37 cellular contexts compared by ENCODE assay signal in genomic region chr10:103198648-103199047, GRCh38. TPM values are rescaled to one million over a fixed set of nuclear protein-coding genes. Genes with fewer than 3 reads are reported as not detected.
"Had no signal": no experiment of that assay in that cellular context is flagged by ENCODE, and none has a peak within 500 bp of the region (broad histone marks: within the 10 kb centered on the region; RNA-seq: fewer than 3 reads in every experiment).

No MANE protein-coding gene starts in this region.

- H3K27me3 Mint-ChIP-seq: activated CD4-positive, alpha-beta memory T cell treated with anti-CD3 and anti-CD28 coated beads, Interleukin-2, amount 10 ng/mL, durations not matched to agents 7 days and 5 days; activated T-helper 17 cell treated with anti-CD3 and anti-CD28 coated beads, Interleukin-2, amount 50 U/mL, for 72 hours had no signal

- H3K27ac Mint-ChIP-seq: activated CD4-positive, alpha-beta memory T cell treated with anti-CD3 and anti-CD28 coated beads, Interleukin-2, amount 10 ng/mL, durations not matched to agents 7 days and 5 days; activated CD8-positive, alpha-beta memory T cell treated with anti-CD3 and anti-CD28 coated beads, Interleukin-2, amount 10 ng/mL, durations not matched to agents 7 days and 5 days; activated naive CD8-positive, alpha-beta T cell treated with anti-CD3 and anti-CD28 coated beads for 36 hours; activated T-cell treated with anti-CD3 and anti-CD28 coated beads, Interleukin-2, amount 50 U/mL, for 72 hours had no signal

- H2AFZ ChIP-seq: PC-9 had no signal

- ATAC-seq: activated CD8-positive, alpha-beta memory T cell treated with anti-CD3 and anti-CD28 coated beads, Interleukin-2, amount 10 ng/mL, durations not matched to agents 7 days and 5 days; activated T-cell treated with anti-CD3 and anti-CD28 coated beads, Interleukin-2, amount 50 U/mL, for 72 hours; activated T-helper 17 cell treated with anti-CD3 and anti-CD28 coated beads, Interleukin-2, amount 50 U/mL, for 72 hours had no signal

- H3K27ac ChIP-seq: brain microvascular endothelial cell, PC-9, WERI-Rb-1 had no signal

- H3K9me3 Mint-ChIP-seq: activated CD4-positive, alpha-beta memory T cell treated with anti-CD3 and anti-CD28 coated beads, Interleukin-2, amount 10 ng/mL, durations not matched to agents 7 days and 5 days; activated naive CD8-positive, alpha-beta T cell treated with anti-CD3 and anti-CD28 coated beads for 36 hours; activated T-cell treated with anti-CD3 and anti-CD28 coated beads, Interleukin-2, amount 50 U/mL, for 72 hours; activated T-helper 17 cell treated with anti-CD3 and anti-CD28 coated beads, Interleukin-2, amount 50 U/mL, for 72 hours had no signal

- H3K36me3 ChIP-seq: brain microvascular endothelial cell, WERI-Rb-1 had no signal

- H3K4me3 Mint-ChIP-seq: activated CD4-positive, alpha-beta memory T cell treated with anti-CD3 and anti-CD28 coated beads, Interleukin-2, amount 10 ng/mL, durations not matched to agents 7 days and 5 days; activated CD8-positive, alpha-beta memory T cell treated with anti-CD3 and anti-CD28 coated beads, Interleukin-2, amount 10 ng/mL, durations not matched to agents 7 days and 5 days; activated naive CD8-positive, alpha-beta T cell treated with anti-CD3 and anti-CD28 coated beads for 36 hours; activated T-cell treated with anti-CD3 and anti-CD28 coated beads, Interleukin-2, amount 50 U/mL, for 72 hours had no signal

- H3K36me3 Mint-ChIP-seq: activated CD8-positive, alpha-beta memory T cell treated with anti-CD3 and anti-CD28 coated beads, Interleukin-2, amount 10 ng/mL, durations not matched to agents 7 days and 5 days had no signal

- H3K27me3 ChIP-seq: brain microvascular endothelial cell had no signal

- H3K4me3 ChIP-seq: PC-9 had no signal

- DNase-seq: activated CD4-positive, alpha-beta memory T cell treated with anti-CD3 and anti-CD28 coated beads, Interleukin-2, amount 10 ng/mL, durations not matched to agents 7 days and 5 days; activated CD4-positive, alpha-beta T cell treated with anti-CD3 and anti-CD28 coated beads for 1 hour; activated CD4-positive, alpha-beta T cell treated with anti-CD3 and anti-CD28 coated beads for 48 hours; activated CD4-positive, CD25-positive, alpha-beta regulatory T cell; activated CD8-positive, alpha-beta memory T cell treated with anti-CD3 and anti-CD28 coated beads for 24 hours; activated CD8-positive, alpha-beta memory T cell treated with anti-CD3 and anti-CD28 coated beads, Interleukin-2, amount 10 ng/mL, durations not matched to agents 7 days and 5 days; activated CD8-positive, alpha-beta memory T cell treated with anti-CD3 and anti-CD28 coated beads, Interleukin-2, amount 50 U/mL, for 48 hours; activated effector memory CD4-positive, alpha-beta T cell treated with anti-CD3 and anti-CD28 coated beads, Interleukin-2, amount 50 U/mL, for 16 hours; activated naive CD4-positive, alpha-beta T cell; activated naive CD4-positive, alpha-beta T cell treated with anti-CD3 and anti-CD28 coated beads, Interleukin-2, amount 50 U/mL, for 16 hours; activated naive CD8-positive, alpha-beta T cell treated with anti-CD3 and anti-CD28 coated beads for 36 hours; activated T-cell treated with anti-CD3 and anti-CD28 coated beads, Interleukin-2, amount 50 U/mL, for 72 hours; amniotic stem cell; aorta; brain microvascular endothelial cell; central memory CD4-positive, alpha-beta T cell; NCI-H1092 treated with DMSO at 0.1 percent for 48 hours; NCI-H1417; NCI-H146; NCI-H187; NCI-H2029 treated with DMSO at 0.1 percent for 48 hours; NCI-H2107; NCI-H2171; NCI-H510A; NCI-H526; NCI-H748 treated with DMSO at 0.1 percent for 48 hours; NK-92 treated with Interleukin-12 subunit alpha and Interleukin-12 subunit beta, amount 100 ng/mL, for 24 hours; PC-9; Right ventricle myocardium superior; SW 1271; T-helper 1 cell; T-helper 2 cell; T-helper 9 cell; WERI-Rb-1 had no signal

- H3K4me2 ChIP-seq: PC-9 had no signal

RNA-seq across cellular contexts. Expression of gene RPEL1, which starts 47.0 kb away (rescaled TPM):
- total RNA-seq: activated CD8-positive, alpha-beta memory T cell treated with anti-CD3 and anti-CD28 coated beads, Interleukin-2, amount 10 ng/mL, durations not matched to agents 7 days and 5 days; activated T-helper 17 cell treated with anti-CD3 and anti-CD28 coated beads, Interleukin-2, amount 50 U/mL, for 72 hours; aorta; chondrocyte; LHCN-M2; PC-9; Right ventricle myocardium superior had no signal
- polyA plus RNA-seq: aorta had no signal
